ENCODE assay signal across 11 cellular contexts in genomic region chr4:10094841-10095240, GRCh38. TPM values are rescaled to one million over a fixed set of nuclear protein-coding genes. Genes with fewer than 3 reads are reported as not detected.
A peak's percentile ranks its signal among the peaks of the same experiment; 100 is the strongest.
DNase-seq lines count a peak whose midpoint lies in the region; ATAC-seq and TF ChIP-seq lines count a peak whose summit lies in the region.
"Had no signal": no experiment of that assay in that cellular context is flagged by ENCODE, and none has a peak within 500 bp of the region (broad histone marks: within the 10 kb centered on the region; RNA-seq: fewer than 3 reads in every experiment).

No MANE protein-coding gene starts in this region.

- peak overlapping the region in 10 of 11 experiments; percentile 54 to 85 (median 74); a peak in 19 of 22 replicates for H3K9ac ChIP-seq in BLaER1 treated with 17β-estradiol and CSF1 and Interleukin-3, amounts not matched to agents 10 nM and 100 nM
- no peak overlapping the region for H3K9ac ChIP-seq in MM.1S (ENCODE audit: low read length)
- no peak overlapping the region for H3K9ac ChIP-seq in colonic mucosa (ENCODE audit: low read depth in 2 of 2, low read length in 2 of 2)

- H3K27ac ChIP-seq in BLaER1 treated with 17β-estradiol and CSF1 and Interleukin-3, amounts not matched to agents 10 nM and 100 nM = peak overlapping the region in 10 of 11 experiments; percentile 70 to 97 (median 90); a peak in 20 of 22 replicates
- H3K27ac ChIP-seq in MM.1S (ENCODE audit: low read length) = peak overlapping the region; percentile 98; the same call in 1 of the 2 replicates
- H3K27ac ChIP-seq in dorsolateral prefrontal cortex = peak overlapping the region in 40 of 59 donors; percentile 7 to 91 (median 79)
- H3K27ac ChIP-seq in osteoblast (ENCODE audit: low read depth, low read length) = peak overlapping the region; percentile 99
- H3K27ac ChIP-seq in colonic mucosa = no peak overlapping the region

- no peaks in the 10 kb centered on the region for H3K9me3 ChIP-seq in BLaER1 treated with 17β-estradiol and CSF1 and Interleukin-3, amounts not matched to agents 10 nM and 100 nM (replicated peaks in 1 of 11)
- H3K9me3 ChIP-seq in MM.1S (replicated peaks; ENCODE audit: insufficient read depth, low read length) = no peaks in the 10 kb centered on the region
- no peaks in the 10 kb centered on the region for H3K9me3 ChIP-seq in osteoblast (ENCODE audit: low read depth, low read length)
- no peaks in the 10 kb centered on the region for H3K9me3 ChIP-seq in colonic mucosa
- H3K9me3 ChIP-seq: body of pancreas had no signal

- no peaks in the 10 kb centered on the region for H3K27me3 ChIP-seq in BLaER1 treated with 17β-estradiol and CSF1 and Interleukin-3, amounts not matched to agents 10 nM and 100 nM
- H3K27me3 ChIP-seq in MM.1S (replicated peaks; ENCODE audit: insufficient read depth, low read length) = no peaks in the 10 kb centered on the region
- no peaks in the 10 kb centered on the region for H3K27me3 ChIP-seq in dorsolateral prefrontal cortex
- no peaks in the 10 kb centered on the region for H3K27me3 ChIP-seq in osteoblast (ENCODE audit: insufficient read depth, low read length)
- no peaks in the 10 kb centered on the region for H3K27me3 ChIP-seq in colonic mucosa
- H3K27me3 ChIP-seq: body of pancreas had no signal

- H3K9me2 ChIP-seq in MM.1S (replicated peaks; ENCODE audit: insufficient read depth, low read length) = no peaks in the 10 kb centered on the region

- peak overlapping the region; percentile 82 to 98 (median 96) for H3K4me2 ChIP-seq in BLaER1 treated with 17β-estradiol and CSF1 and Interleukin-3, amounts not matched to agents 10 nM and 100 nM
- no peak overlapping the region for H3K4me2 ChIP-seq in MM.1S (ENCODE audit: low read depth, low read length)
- no peak overlapping the region for H3K4me2 ChIP-seq in osteoblast (ENCODE audit: insufficient read depth, low read length)

- peaks cover 85% of the 10 kb centered on the region for H3K79me2 ChIP-seq in MM.1S (ENCODE audit: low read length)
- peaks cover 86% of the 10 kb centered on the region for H3K79me2 ChIP-seq in osteoblast (ENCODE audit: insufficient read depth, low read length)

- H3K4me3 ChIP-seq in BLaER1 treated with 17β-estradiol and CSF1 and Interleukin-3, amounts not matched to agents 10 nM and 100 nM = peak overlapping the region in 8 of 10 experiments; percentile 38 to 53 (median 44); a peak in 15 of 20 replicates
- H3K4me3 ChIP-seq in MM.1S (ENCODE audit: low read length) (no peak overlapping the region), dorsolateral prefrontal cortex (no peak overlapping the region), osteoblast (ENCODE audit: insufficient read depth, low read length) (no peak overlapping the region), colonic mucosa (no peak overlapping the region)
- H3K4me3 ChIP-seq: body of pancreas had no signal

- peaks cover 94 to 100% (median 99%) of the 10 kb centered on the region in 10 experiments for H3K4me1 ChIP-seq in BLaER1 treated with 17β-estradiol and CSF1 and Interleukin-3, amounts not matched to agents 10 nM and 100 nM
- peaks cover 50% of the 10 kb centered on the region for H3K4me1 ChIP-seq in MM.1S (ENCODE audit: low read length)
- peaks cover 76% of the 10 kb centered on the region for H3K4me1 ChIP-seq in osteoblast (ENCODE audit: insufficient read depth, low read length)
- H3K4me1 ChIP-seq in colonic mucosa = peaks cover 20% of the 10 kb centered on the region

- peaks cover 35% of the 10 kb centered on the region for H3F3A ChIP-seq in MM.1S (ENCODE audit: insufficient read depth, low read length)

- TF ChIP-seq CTCF in MM.1S (IDR thresholded peaks at IDR 0.05; ENCODE audit: low read length) = no peak
- no peak for TF ChIP-seq CTCF in dorsolateral prefrontal cortex (IDR thresholded peaks at IDR 0.05 in 54 of 56, conservative IDR thresholded peaks at IDR 0.05 in 2 of 56; ENCODE audit: low read depth in 1 of 56, partially characterized antibody in 56 of 56)
- TF ChIP-seq CTCF in osteoblast (IDR thresholded peaks at IDR 0.05; ENCODE audit: extremely low read depth, low read depth, low read length) = no peak
- TF ChIP-seq CTCF in colonic mucosa (IDR thresholded peaks at IDR 0.05) = no peak

- H4K20me1 ChIP-seq in BLaER1 treated with 17β-estradiol and CSF1 and Interleukin-3, amounts not matched to agents 10 nM and 100 nM = peaks cover 53 to 100% (median 97%) of the 10 kb centered on the region in 11 experiments
- H4K20me1 ChIP-seq in MM.1S (ENCODE audit: insufficient read depth, low read length) = no peaks in the 10 kb centered on the region
- peaks cover 83% of the 10 kb centered on the region for H4K20me1 ChIP-seq in osteoblast (ENCODE audit: insufficient read depth, low read length)

- intact Hi-C loops in dorsolateral prefrontal cortex (cut with DNase I) = loop anchor here in 1 of 2 donors (10.0 kb wide), 1 partner anchor 400 kb away; no protein-coding TSS in a partner anchor
- intact Hi-C loops in colonic mucosa (cut with DNase I) = no loop called here

- ATAC-seq in HG02852 (IDR thresholded peaks at IDR 0.05; ENCODE audit: unreplicated experiment) (no peak), HG03378 (IDR thresholded peaks at IDR 0.05; ENCODE audit: unreplicated experiment) (no peak)
- ATAC-seq: body of pancreas had no signal

- H3K36me3 ChIP-seq in BLaER1 treated with 17β-estradiol and CSF1 and Interleukin-3, amounts not matched to agents 10 nM and 100 nM = peaks cover 59 to 95% (median 85%) of the 10 kb centered on the region in 11 experiments
- H3K36me3 ChIP-seq in MM.1S (replicated peaks; ENCODE audit: insufficient read depth, low read length) (peaks cover 32% of the 10 kb centered on the region), osteoblast (ENCODE audit: insufficient read depth, low read length) (peaks cover 86% of the 10 kb centered on the region), colonic mucosa (peaks cover 28% of the 10 kb centered on the region)

- H2AFZ ChIP-seq in MM.1S (ENCODE audit: low read length) (no peak overlapping the region), osteoblast (ENCODE audit: low read length) (no peak overlapping the region)

- DNase-seq in MM.1S (no peak), dorsolateral prefrontal cortex (no peak), osteoblast (ENCODE audit: insufficient read length, low spot score, missing footprints) (peak; percentile 47), colonic mucosa (no peak), midbrain (lab: John Stamatoyannopoulos, UW) (no peak)
- DNase-seq: body of pancreas, COR-L47, NCI-H2171 had no signal

RNA-seq across cellular contexts. Expression of gene WDR1, which starts 21.8 kb away (rescaled TPM):
- 100 to 1,000 TPM in 77 of 120 experiments, 10 to 100 TPM in 43; 67.7 to 164 (median 107) TPM for total RNA-seq in dorsolateral prefrontal cortex
- total RNA-seq in osteoblast = 265 and 314 TPM in 2 replicates
- 100 to 1,000 TPM; 437 to 476 TPM for total RNA-seq in colonic mucosa

Comparison
In these comparisons a context has a peak if more than half of its experiments do, and no peak if none do; other contexts are left out.
1. H3K4me2 ChIP-seq: peak in BLaER1 treated with 17β-estradiol and CSF1 and Interleukin-3, amounts not matched to agents 10 nM and 100 nM (11 of 11); none in MM.1S (single experiment) and osteoblast (single experiment).
2. H3K4me3 ChIP-seq: peak in BLaER1 treated with 17β-estradiol and CSF1 and Interleukin-3, amounts not matched to agents 10 nM and 100 nM (8 of 10); none in MM.1S (single experiment), dorsolateral prefrontal cortex (0 of 59), osteoblast (single experiment) and colonic mucosa (single experiment).
3. H3K9ac ChIP-seq: peak in BLaER1 treated with 17β-estradiol and CSF1 and Interleukin-3, amounts not matched to agents 10 nM and 100 nM (10 of 11); none in MM.1S (single experiment) and colonic mucosa (0 of 2).